In the genomic region with DNA sequence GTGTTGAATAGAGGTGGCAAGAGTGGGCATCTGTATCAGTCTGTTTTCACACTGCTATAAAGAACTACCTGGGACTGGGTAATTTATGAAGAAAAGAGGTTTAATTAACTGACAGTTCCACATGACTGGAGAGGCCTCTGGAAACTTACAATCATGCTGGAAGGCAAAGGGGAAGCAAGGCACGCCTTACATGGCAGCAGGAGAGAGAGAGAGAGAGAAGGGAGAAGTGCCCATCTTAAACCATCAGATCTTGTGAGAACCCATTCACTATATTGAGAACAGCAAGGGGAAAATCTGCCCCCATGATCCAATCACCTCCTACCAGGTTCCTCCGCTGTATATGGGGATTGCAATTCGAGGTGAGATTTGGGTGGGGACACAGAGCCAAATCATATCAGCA, we compare ENCODE assay signal across 5 cellular contexts. TPM values are rescaled to one million over a fixed set of nuclear protein-coding genes. Genes with fewer than 3 reads are reported as not detected.
"Had no signal": no experiment of that assay in that cellular context is flagged by ENCODE, and none has a peak within 500 bp of the region (broad histone marks: within the 10 kb centered on the region; RNA-seq: fewer than 3 reads in every experiment).

No MANE protein-coding gene starts in this region.

- H3K9me3 Mint-ChIP-seq: GM23338, H9 had no signal

- ATAC-seq: GM23338 had no signal

- H3K4me3 Mint-ChIP-seq: GM23338, H9 had no signal

- DNase-seq: H9, HCEC 1CT, IMR-90, KG1 had no signal

- H3K4me3 ChIP-seq: GM23338 had no signal

- H3K27ac Mint-ChIP-seq: GM23338 had no signal

RNA-seq across cellular contexts. Expression of gene PPP1R14C, which starts 18.6 kb away (rescaled TPM):
- total RNA-seq: IMR-90 had no signal
